Comparison of ENCODE assay signal across 12 cellular contexts in genomic region chr13:79108914-79109643, GRCh38.
DNase-seq lines count a peak whose midpoint lies in the region; ATAC-seq and TF ChIP-seq lines count a peak whose summit lies in the region.
"Had no signal": no experiment of that assay in that cellular context is flagged by ENCODE, and none has a peak within 500 bp of the region (broad histone marks: within the 10 kb centered on the region; RNA-seq: fewer than 3 reads in every experiment).

No MANE protein-coding gene starts in this region.

- 96% methylated on average over 1 of the region's 1 CpG for WGBS in esophagus muscularis mucosa

- in situ Hi-C loops in G401 (cut with HindIII; ENCODE audit: low sequenced_read_pairs) = no loop called here

- H3K27me3 ChIP-seq in esophagus muscularis mucosa = no peaks in the 10 kb centered on the region
- H3K27me3 ChIP-seq: cardiac muscle cell, spleen had no signal

- H3K9me3 ChIP-seq in esophagus muscularis mucosa = no peaks in the 10 kb centered on the region
- H3K9me3 ChIP-seq: spleen had no signal

- no peak overlapping the region for H3K4me3 ChIP-seq in esophagus muscularis mucosa
- H3K4me3 ChIP-seq: cardiac muscle cell, spleen had no signal

- ATAC-seq in GM18517 (IDR thresholded peaks at IDR 0.05; ENCODE audit: unreplicated experiment) (peak; percentile 93), GM21528 (IDR thresholded peaks at IDR 0.05; ENCODE audit: low FRiP score, unreplicated experiment) (peak; percentile 83), HG03520 (IDR thresholded peaks at IDR 0.05; ENCODE audit: unreplicated experiment) (peak; percentile 62)
- ATAC-seq: stimulated activated naive CD8-positive, alpha-beta T cell treated with anti-CD3 and anti-CD28 coated beads, Interleukin-15, Interleukin-2, amounts not matched to agents 100 U/mL and 50 U/mL, for 24 hours had no signal

- peak; percentile 95 for DNase-seq in NCI-H748 (lab: John Stamatoyannopoulos, UW; ENCODE audit: unreplicated experiment)
- DNase-seq in activated naive CD4-positive, alpha-beta T cell (lab: John Stamatoyannopoulos, UW) = no peak
- no peak for DNase-seq in esophagus muscularis mucosa (ENCODE audit: extremely low spot score)
- no peak for DNase-seq in G401 (ENCODE audit: low spot score)
- no peak for DNase-seq in SIG-M5 (lab: John Stamatoyannopoulos, UW)
- DNase-seq: KG1; spleen; stimulated activated naive CD8-positive, alpha-beta T cell treated with anti-CD3 and anti-CD28 coated beads, Interleukin-15, Interleukin-2, amounts not matched to agents 100 U/mL and 50 U/mL, for 24 hours had no signal

- TF ChIP-seq CTCF in esophagus muscularis mucosa (IDR thresholded peaks at IDR 0.05) = no peak

- no peaks in the 10 kb centered on the region for H3K4me1 ChIP-seq in esophagus muscularis mucosa
- H3K4me1 ChIP-seq: spleen had no signal

- H3K27ac ChIP-seq in esophagus muscularis mucosa (replicated peaks in 1 of 4) = no peak overlapping the region
- H3K27ac ChIP-seq: cardiac muscle cell, spleen had no signal

- intact Hi-C loops in esophagus muscularis mucosa (cut with DNase I) = no loop called here

- H3K36me3 ChIP-seq in esophagus muscularis mucosa = no peaks in the 10 kb centered on the region
- H3K36me3 ChIP-seq: cardiac muscle cell, spleen had no signal

- TF ChIP-seq EP300 in esophagus muscularis mucosa (IDR thresholded peaks at IDR 0.05) = no peak

- no peak for TF ChIP-seq POLR2A in esophagus muscularis mucosa (IDR thresholded peaks at IDR 0.05; ENCODE audit: low read depth)
